ENCODE assay signal across 22 cellular contexts in genomic region chr9:69427286-69427685, GRCh38.
DNase-seq lines count a peak whose midpoint lies in the region; ATAC-seq and TF ChIP-seq lines count a peak whose summit lies in the region.
"Had no signal": no experiment of that assay in that cellular context is flagged by ENCODE, and none has a peak within 500 bp of the region (broad histone marks: within the 10 kb centered on the region; RNA-seq: fewer than 3 reads in every experiment).

No MANE protein-coding gene starts in this region.

- H4K8ac ChIP-seq in mesenchymal stem cell (ENCODE audit: low read length) = no peak overlapping the region

- no peak overlapping the region for H3K14ac ChIP-seq in mesenchymal stem cell (ENCODE audit: low read length in 2 of 2)

- H4K91ac ChIP-seq in mesenchymal stem cell (ENCODE audit: low read length) = no peak overlapping the region

- intact Hi-C loops in sciatic nerve (cut with DNase I) (loop anchor here (5.0 kb wide), 1 partner anchor 115 kb away; no protein-coding TSS in a partner anchor), transverse colon (cut with DNase I; ENCODE audit: low total_unique reads) (loop anchor here (10.0 kb wide), 2 partner anchors 118 to 1188 kb away; no protein-coding TSS in a partner anchor), left ventricle myocardium inferior (cut with micrococcal nuclease) (loop anchor here (10.0 kb wide), 1 partner anchor 458 kb away; no protein-coding TSS in a partner anchor)

- H3K27me3 ChIP-seq in BLaER1 = no peaks in the 10 kb centered on the region
- no peaks in the 10 kb centered on the region for H3K27me3 ChIP-seq in mesenchymal stem cell (ENCODE audit: control insufficient read depth in 1 of 2, insufficient read depth in 1 of 2, low read length in 2 of 2)
- H3K27me3 ChIP-seq in transverse colon = no peaks in the 10 kb centered on the region
- no peaks in the 10 kb centered on the region for H3K27me3 ChIP-seq in left ventricle myocardium inferior (ENCODE audit: low read depth)
- H3K27me3 ChIP-seq: BE2C had no signal

- H2AFZ ChIP-seq in mesenchymal stem cell (ENCODE audit: low read depth, low read length) = no peak overlapping the region

- H3K9ac ChIP-seq in BLaER1 (peak overlapping the region; percentile 41; the same call in 1 of the 2 replicates), mesenchymal stem cell (ENCODE audit: low read length) (no peak overlapping the region)

- H4K20me1 ChIP-seq in BLaER1 = peaks cover 18% of the 10 kb centered on the region; the same call in 1 of the 2 replicates

- no peak overlapping the region for H2BK120ac ChIP-seq in mesenchymal stem cell (ENCODE audit: low read depth, low read length)

- peaks cover 70% of the 10 kb centered on the region for H3K36me3 ChIP-seq in BLaER1
- H3K36me3 ChIP-seq in mesenchymal stem cell (ENCODE audit: control insufficient read depth in 1 of 2, insufficient read depth in 2 of 2, low read depth in 1 of 2, low read length in 2 of 2) = peaks cover 7 to 10% of the 10 kb centered on the region in 2 experiments
- no peaks in the 10 kb centered on the region for H3K36me3 ChIP-seq in transverse colon
- no peaks in the 10 kb centered on the region for H3K36me3 ChIP-seq in left ventricle myocardium inferior

- H2BK12ac ChIP-seq in mesenchymal stem cell (ENCODE audit: low read length in 2 of 2) = no peak overlapping the region

- H3K18ac ChIP-seq in mesenchymal stem cell (ENCODE audit: low read depth in 1 of 2, low read length in 2 of 2) = no peak overlapping the region

- H2BK5ac ChIP-seq in mesenchymal stem cell (ENCODE audit: low read depth, low read length, poor library complexity, severe bottlenecking) = no peak overlapping the region

- H3K4me2 ChIP-seq in BLaER1 (no peak overlapping the region), mesenchymal stem cell (ENCODE audit: low read length, poor library complexity, severe bottlenecking) (no peak overlapping the region)

- H3K4me3 ChIP-seq in BLaER1 = no peak overlapping the region
- H3K4me3 ChIP-seq in mesenchymal stem cell (ENCODE audit: insufficient read depth in 1 of 2, low read depth in 1 of 2, low read length in 2 of 2) = no peak overlapping the region
- no peak overlapping the region for H3K4me3 ChIP-seq in transverse colon
- H3K4me3 ChIP-seq in left ventricle myocardium inferior = no peak overlapping the region

- H2BK15ac ChIP-seq in mesenchymal stem cell (ENCODE audit: low read depth, poor library complexity, severe bottlenecking) = no peak overlapping the region

- in situ Hi-C loops in transverse colon (cut with MboI; ENCODE audit: low pct_ligation_motif_present in 1 of 4, low pct_unique_long_range_greater_than_20kb in 1 of 4, low sequenced_read_pairs in 3 of 4) = loop anchor here (10.0 to 25.0 kb wide), 3 partner anchors 118 to 460 kb away; no protein-coding TSS in a partner anchor

- H3K4ac ChIP-seq in mesenchymal stem cell (ENCODE audit: low read depth in 1 of 2, low read length in 2 of 2) = no peak overlapping the region

- ATAC-seq in sciatic nerve = peak; percentile 24

- H3K27ac ChIP-seq in BLaER1 (peak overlapping the region; percentile 51; the same call in 1 of the 2 replicates), mesenchymal stem cell (ENCODE audit: low read length, poor library complexity, severe bottlenecking) (no peak overlapping the region), transverse colon (no peak overlapping the region), left ventricle myocardium inferior (replicated peaks) (no peak overlapping the region)

- no peak for TF ChIP-seq POLR2A in transverse colon (IDR thresholded peaks at IDR 0.05)

- TF ChIP-seq CTCF in transverse colon (IDR thresholded peaks at IDR 0.05) = no peak
- TF ChIP-seq CTCF in left ventricle myocardium inferior (IDR thresholded peaks at IDR 0.05; ENCODE audit: borderline replicate concordance) = no peak

- DNase-seq in epidermal melanocyte (ENCODE audit: insufficient read length, low spot score) (peak; percentile 78), mesenchymal stem cell (peak; percentile 70), sciatic nerve (ENCODE audit: low spot score) (peak; percentile 41), kidney tubule cell (ENCODE audit: low spot score) (no peak), transverse colon (no peak), left ventricle myocardium inferior (no peak)
- DNase-seq in stimulated activated CD4-positive, alpha-beta T cell treated with anti-CD3 and anti-CD28 coated beads, Interleukin-12 subunit alpha, Interleukin-12 subunit beta, amount 100 ng/mL, for 4 hours = no peak
- DNase-seq: 8988T; BE2C; CD4-positive, alpha-beta T cell; DMS153; GDM1; GOT3; KBM-7; NCI-H1105 treated with DMSO at 0.1 percent for 48 hours; NCI-H1694; NCI-H2107; NCI-H2227 treated with DMSO at 0.1 percent for 48 hours; NCI-H524; NCI-H82; SIG-M5 had no signal

- no peaks in the 10 kb centered on the region for H3K9me3 ChIP-seq in BLaER1
- no peaks in the 10 kb centered on the region for H3K9me3 ChIP-seq in mesenchymal stem cell (ENCODE audit: control insufficient read depth, low read length)
- no peaks in the 10 kb centered on the region for H3K9me3 ChIP-seq in transverse colon
- no peaks in the 10 kb centered on the region for H3K9me3 ChIP-seq in left ventricle myocardium inferior (replicated peaks)
- H3K9me3 ChIP-seq: BE2C had no signal

- no peak for TF ChIP-seq EP300 in transverse colon (IDR thresholded peaks at IDR 0.05; ENCODE audit: low read depth)

- no peaks in the 10 kb centered on the region for H3K79me1 ChIP-seq in mesenchymal stem cell (replicated peaks; ENCODE audit: low read length, poor library complexity, severe bottlenecking)

- no peak overlapping the region for H2AK5ac ChIP-seq in mesenchymal stem cell (ENCODE audit: low read length, severe bottlenecking)

- peaks cover 27% of the 10 kb centered on the region for H3K4me1 ChIP-seq in BLaER1
- H3K4me1 ChIP-seq in mesenchymal stem cell (ENCODE audit: control insufficient read depth, insufficient read depth, low read depth, low read length) = peaks cover 10% of the 10 kb centered on the region
- H3K4me1 ChIP-seq in transverse colon = no peaks in the 10 kb centered on the region
- no peaks in the 10 kb centered on the region for H3K4me1 ChIP-seq in left ventricle myocardium inferior

- WGBS in mesenchymal stem cell = 67% methylated on average over 1 of the region's 4 CpGs
- WGBS in transverse colon (ENCODE audit: low coverage in 1 of 2), 2 donors = 77 to 79% methylated on average over 2 to 4 of the region's 4 CpGs

- no peak overlapping the region for H3K23ac ChIP-seq in mesenchymal stem cell (ENCODE audit: low read length in 2 of 2)

Comparison
In these comparisons a context has a peak if more than half of its experiments do, and no peak if none do; other contexts are left out.
1. DNase-seq: peak in epidermal melanocyte (single experiment), mesenchymal stem cell (single experiment) and sciatic nerve (single experiment); none in kidney tubule cell (single experiment), transverse colon (single experiment), left ventricle myocardium inferior (single experiment) and stimulated activated CD4-positive, alpha-beta T cell treated with anti-CD3 and anti-CD28 coated beads, Interleukin-12 subunit alpha, Interleukin-12 subunit beta, amount 100 ng/mL, for 4 hours (single experiment).